Comparison of ENCODE assay signal across 9 cellular contexts in genomic region chr5:169702726-169703481, GRCh38.
DNase-seq lines count a peak whose midpoint lies in the region; ATAC-seq, FAIRE-seq and TF ChIP-seq lines count a peak whose summit lies in the region.
"Had no signal": no experiment of that assay in that cellular context is flagged by ENCODE, and none has a peak within 500 bp of the region (broad histone marks: within the 10 kb centered on the region; RNA-seq: fewer than 3 reads in every experiment).

No MANE protein-coding gene starts in this region.

- TF ChIP-seq CTCF in choroid plexus epithelial cell (conservative IDR thresholded peaks at IDR 0.05; ENCODE audit: low read depth, low read length): no peak

- no peak overlapping the region for H3K4me3 ChIP-seq in choroid plexus epithelial cell (ENCODE audit: low read depth, low read length)

- ATAC-seq in GM19438 (IDR thresholded peaks at IDR 0.05; ENCODE audit: low read depth, unreplicated experiment) (peak; percentile 74), HG03095 (IDR thresholded peaks at IDR 0.05; ENCODE audit: unreplicated experiment) (peak; percentile 69)

- FAIRE-seq in GM12891 (lab: Jason Lieb, UNC): peak; percentile 90

- no peak for TF ChIP-seq POLR2A in GM12891 (IDR thresholded peaks at IDR 0.05; ENCODE audit: low read depth, low read length)

- DNase-seq in GM12891 (ENCODE audit: insufficient read length, low spot score) (no peak), choroid plexus epithelial cell (ENCODE audit: low read depth) (peak; percentile 41), NCI-H187 (lab: John Stamatoyannopoulos, UW) (no peak), NCI-H2107 treated with DMSO at 0.1 percent for 48 hours (lab: John Stamatoyannopoulos, UW; ENCODE audit: unreplicated experiment) (no peak), SKM-1 treated with dmso at 0.1 percent for 144 hours (lab: John Stamatoyannopoulos, UW; ENCODE audit: unreplicated experiment) (no peak), cerebellar cortex (ENCODE audit: low spot score) (no peak)
- DNase-seq: NCI-H1436 had no signal

TF ChIP-seq in GM12891, 5 proteins besides CTCF, POLR2A, EP300 and RAD21:
- no peak for TF ChIP-seq POU2F2 (IDR thresholded peaks at IDR 0.05; ENCODE audit: low read depth, low read length)
- TF ChIP-seq PAX5 (IDR thresholded peaks at IDR 0.05; ENCODE audit: insufficient read depth, low read length, severe bottlenecking): no peak
- peak; percentile 98 for TF ChIP-seq SPI1 (IDR thresholded peaks at IDR 0.05; ENCODE audit: low read depth, low read length)
TF ChIP-seq in GM12891: peak in this region for 1.
